23 cellular contexts compared by ENCODE assay signal in genomic region chr1:149949911-149950310, GRCh38.
"Had no signal": no experiment of that assay in that cellular context is flagged by ENCODE, and none has a peak within 500 bp of the region (broad histone marks: within the 10 kb centered on the region; RNA-seq: fewer than 3 reads in every experiment).

No MANE protein-coding gene starts in this region.

- H3K9ac ChIP-seq: parathyroid adenoma had no signal

- H3K27ac Mint-ChIP-seq: endodermal cell; natural killer cell treated with Interleukin-12 subunit alpha and Interleukin-12 subunit beta and Interleukin-15 and Interleukin-18, amount 100 ng/mL, for 72 hours; stimulated activated naive B cell treated with anti-CD40 and anti-IgM and Interleukin-4, amounts not matched to agents 10 μg/mL and 1 μg/mL and 100 μg/mL, for 72 hours had no signal

- ATAC-seq: foreskin keratinocyte; left cardiac atrium; lower lobe of right lung; natural killer cell treated with Interleukin-12 subunit alpha and Interleukin-12 subunit beta and Interleukin-15 and Interleukin-18, amount 100 ng/mL, for 72 hours; psoas muscle; right lobe of liver; stimulated activated naive B cell treated with anti-CD40 and anti-IgM and Interleukin-4, amounts not matched to agents 10 μg/mL and 1 μg/mL and 100 μg/mL, for 72 hours; stimulated activated naive CD8-positive, alpha-beta T cell treated with anti-CD3 and anti-CD28 coated beads, Interleukin-15, amount 100 ng/mL, for 72 hours had no signal

- H3K4me3 ChIP-seq: coronary artery, hepatocyte, left ventricle myocardium inferior, lower lobe of right lung, psoas muscle, right lobe of liver, testis, transverse colon had no signal

- H2AFZ ChIP-seq: hepatocyte, parathyroid adenoma had no signal

- H3K27ac ChIP-seq: coronary artery, foreskin keratinocyte, hepatocyte, left ventricle myocardium inferior, lower lobe of right lung, parathyroid adenoma, psoas muscle, right lobe of liver, testis, transverse colon had no signal

- H3K79me2 ChIP-seq: hepatocyte, parathyroid adenoma had no signal

- H3K4me1 ChIP-seq: foreskin keratinocyte, left ventricle myocardium inferior, lower lobe of right lung, parathyroid adenoma, psoas muscle, right lobe of liver, testis, transverse colon had no signal

- H3K9me3 ChIP-seq: left ventricle myocardium inferior, lower lobe of right lung, psoas muscle, right lobe of liver, testis, transverse colon had no signal

- H3K4me2 ChIP-seq: hepatocyte had no signal

- DNase-seq: effector CD4-positive, alpha-beta T cell; endodermal cell; erythroblast; foreskin keratinocyte; head of caudate nucleus; kidney; left cardiac atrium; left ventricle myocardium inferior; lower lobe of right lung; mesenchymal stem cell; midbrain; psoas muscle; retina; right lobe of liver; stimulated activated CD4-positive, alpha-beta T cell treated with anti-CD3 and anti-CD28 coated beads, Interleukin-4, amount 100 ng/mL, for 4 hours; stimulated activated naive B cell treated with anti-CD40 and anti-IgM and Interleukin-4, amounts not matched to agents 10 μg/mL and 1 μg/mL and 100 μg/mL, for 72 hours; stimulated activated naive CD8-positive, alpha-beta T cell treated with anti-CD3 and anti-CD28 coated beads, Interleukin-15, amount 100 ng/mL, for 72 hours; testis; transverse colon had no signal

- H3K4me3 Mint-ChIP-seq: endodermal cell; natural killer cell treated with Interleukin-12 subunit alpha and Interleukin-12 subunit beta and Interleukin-15 and Interleukin-18, amount 100 ng/mL, for 72 hours; stimulated activated naive B cell treated with anti-CD40 and anti-IgM and Interleukin-4, amounts not matched to agents 10 μg/mL and 1 μg/mL and 100 μg/mL, for 72 hours; stimulated activated naive CD8-positive, alpha-beta T cell treated with anti-CD3 and anti-CD28 coated beads, Interleukin-15, amount 100 ng/mL, for 72 hours had no signal

- H3K27me3 Mint-ChIP-seq: natural killer cell treated with Interleukin-12 subunit alpha and Interleukin-12 subunit beta and Interleukin-15 and Interleukin-18, amount 100 ng/mL, for 72 hours; stimulated activated naive CD8-positive, alpha-beta T cell treated with anti-CD3 and anti-CD28 coated beads, Interleukin-15, amount 100 ng/mL, for 72 hours had no signal

- H3K9me3 Mint-ChIP-seq: natural killer cell treated with Interleukin-12 subunit alpha and Interleukin-12 subunit beta and Interleukin-15 and Interleukin-18, amount 100 ng/mL, for 72 hours; stimulated activated naive B cell treated with anti-CD40 and anti-IgM and Interleukin-4, amounts not matched to agents 10 μg/mL and 1 μg/mL and 100 μg/mL, for 72 hours had no signal

- H3K27me3 ChIP-seq: foreskin keratinocyte, hepatocyte, right lobe of liver, testis, transverse colon had no signal

- H3K4me1 Mint-ChIP-seq: endodermal cell; stimulated activated naive B cell treated with anti-CD40 and anti-IgM and Interleukin-4, amounts not matched to agents 10 μg/mL and 1 μg/mL and 100 μg/mL, for 72 hours; stimulated activated naive CD8-positive, alpha-beta T cell treated with anti-CD3 and anti-CD28 coated beads, Interleukin-15, amount 100 ng/mL, for 72 hours had no signal
